ENCODE assay signal across 8 cellular contexts in the genomic region with DNA sequence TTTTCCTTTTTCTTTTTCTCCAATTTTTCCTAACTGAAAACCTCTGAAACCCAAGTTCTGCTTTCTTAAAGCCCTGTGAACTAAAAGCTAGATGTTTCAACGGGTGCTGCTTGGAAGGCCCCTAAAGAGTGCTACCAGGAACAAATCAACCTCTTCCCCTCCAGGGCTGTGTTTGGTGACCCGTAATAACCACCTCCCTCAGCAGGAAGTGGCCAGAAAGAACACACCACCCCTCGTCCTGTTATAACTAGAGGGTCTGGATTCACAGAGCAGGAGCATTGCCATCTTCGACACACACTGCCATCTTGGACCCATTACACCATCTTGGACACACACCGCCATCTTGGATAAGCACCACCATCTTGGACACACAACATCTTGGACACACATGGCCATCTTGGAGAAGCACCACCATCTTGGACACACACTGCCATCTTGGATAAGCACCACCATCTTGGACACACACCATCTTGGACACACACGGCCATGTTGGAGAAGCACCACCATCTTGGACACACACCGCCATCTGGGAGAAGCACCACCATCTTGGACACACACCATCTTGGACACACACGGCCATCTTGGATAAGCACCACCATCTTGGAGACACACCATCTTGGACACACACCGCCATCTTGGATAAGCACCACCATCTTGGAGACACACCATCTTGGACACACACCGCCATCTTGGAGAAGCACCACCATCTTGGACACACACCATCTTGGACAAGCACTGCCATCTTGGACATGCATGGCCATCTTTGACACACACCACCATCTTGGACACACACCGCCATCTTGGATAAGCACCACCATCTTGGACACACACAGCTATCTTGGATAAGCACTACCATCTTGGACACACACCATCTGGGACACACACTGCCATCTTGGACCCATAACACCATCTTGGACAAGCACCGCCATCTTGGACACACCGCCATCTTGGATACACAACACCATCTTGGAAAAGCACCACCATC. TPM values are rescaled to one million over a fixed set of nuclear protein-coding genes. Genes with fewer than 3 reads are reported as not detected.
DNase-seq lines count a peak whose midpoint lies in the region; ATAC-seq, FAIRE-seq and TF ChIP-seq lines count a peak whose summit lies in the region.
"Not testable (repeated sequence)": the region's sequence is repeated elsewhere in the genome, so short reads cannot be mapped to it uniquely, and the experiment has no call there.

No MANE protein-coding gene starts in this region.

- H3K27me3 Mint-ChIP-seq in activated CD4-positive, alpha-beta memory T cell treated with anti-CD3 and anti-CD28 coated beads, Interleukin-2, amount 10 ng/mL, durations not matched to agents 7 days and 5 days; astrocyte (ENCODE audit: low read depth, unreplicated experiment); type B pancreatic cell: not testable (repeated sequence)

- intact Hi-C loops in left ventricle myocardium superior (cut with micrococcal nuclease): not testable (repeated sequence)

- ATAC-seq in DND-41 (ENCODE audit: insufficient read depth, low read depth) (0 out of 3 replicates have a peak, but pooled peaks have one; percentile 36), GM21825 (IDR thresholded peaks at IDR 0.05; ENCODE audit: unreplicated experiment) (peak; percentile 36)
- ATAC-seq in left ventricle myocardium superior: not testable (repeated sequence)

- H3K27ac ChIP-seq in DND-41 (ENCODE audit: low read length); Karpas-422 (ENCODE audit: low read length); astrocyte (ENCODE audit: low read depth, low read length): not testable (repeated sequence)
- H3K27ac ChIP-seq in neutrophil: peak overlapping the region; percentile 56

- FAIRE-seq in astrocyte (lab: Jason Lieb, UNC): peak; percentile 56

- peaks cover 18% of the 10 kb centered on the region for H3K4me1 ChIP-seq in DND-41 (ENCODE audit: insufficient read depth, low read length)
- peaks cover 12% of the 10 kb centered on the region for H3K4me1 ChIP-seq in Karpas-422 (ENCODE audit: low read length)
- not testable (repeated sequence) for H3K4me1 ChIP-seq in astrocyte (ENCODE audit: insufficient read depth, low read length)
- H3K4me1 ChIP-seq in neutrophil (ENCODE audit: control insufficient read depth in 1 of 2, insufficient read depth in 1 of 2, low read depth in 1 of 2, low read length in 1 of 2): peaks cover 7 to 14% of the 10 kb centered on the region in 2 experiments

- not testable (repeated sequence) for H3K4me2 ChIP-seq in DND-41 (ENCODE audit: insufficient read depth, low read length); Karpas-422 (ENCODE audit: low read depth, low read length, poor library complexity, severe bottlenecking); astrocyte (ENCODE audit: low read length)

- H3K79me2 ChIP-seq in DND-41 (ENCODE audit: insufficient read depth, low read length) (peaks cover 89% of the 10 kb centered on the region), Karpas-422 (ENCODE audit: low read length) (peaks cover 95% of the 10 kb centered on the region), astrocyte (ENCODE audit: insufficient read depth, low read length) (peaks cover 80% of the 10 kb centered on the region)

- not testable (repeated sequence) for H3K27ac Mint-ChIP-seq in activated CD4-positive, alpha-beta memory T cell treated with anti-CD3 and anti-CD28 coated beads, Interleukin-2, amount 10 ng/mL, durations not matched to agents 7 days and 5 days; astrocyte (ENCODE audit: unreplicated experiment); type B pancreatic cell

- peaks cover 51% of the 10 kb centered on the region for H3K9me3 Mint-ChIP-seq in activated CD4-positive, alpha-beta memory T cell treated with anti-CD3 and anti-CD28 coated beads, Interleukin-2, amount 10 ng/mL, durations not matched to agents 7 days and 5 days
- H3K9me3 Mint-ChIP-seq in astrocyte (ENCODE audit: unreplicated experiment) (peaks cover 29% of the 10 kb centered on the region), type B pancreatic cell (peaks cover 23% of the 10 kb centered on the region)

- H3K27me3 ChIP-seq in DND-41 (ENCODE audit: insufficient read depth, low read length, poor library complexity); Karpas-422 (ENCODE audit: low read length); astrocyte (ENCODE audit: insufficient read depth, low read length); neutrophil: not testable (repeated sequence)

- H3K4me3 ChIP-seq in DND-41 (ENCODE audit: low read depth in 1 of 2, low read length in 2 of 2); Karpas-422 (ENCODE audit: low read length); astrocyte (ENCODE audit: insufficient read depth, low read depth, low read length); neutrophil (ENCODE audit: low read depth in 1 of 2, low read length in 1 of 2): not testable (repeated sequence)

- POLR2A ChIA-PET in activated CD4-positive, alpha-beta memory T cell treated with anti-CD3 and anti-CD28 coated beads, Interleukin-2, amount 10 ng/mL, durations not matched to agents 7 days and 5 days (lab: Charles Lee): not testable (repeated sequence)

- DNase-seq in DND-41: peak; percentile 9
- peak; percentile 56 for DNase-seq in Karpas-422
- peak; percentile 20 for DNase-seq in activated CD4-positive, alpha-beta memory T cell treated with anti-CD3 and anti-CD28 coated beads, Interleukin-2, amount 10 ng/mL, durations not matched to agents 7 days and 5 days
- DNase-seq in astrocyte (ENCODE audit: low read depth): not testable (repeated sequence)
- DNase-seq in left ventricle myocardium superior: peak; percentile 3
- peak; percentile 39 for DNase-seq in type B pancreatic cell (ENCODE audit: extremely low spot score, unreplicated experiment)

- peaks cover 14% of the 10 kb centered on the region for H3K9me3 ChIP-seq in DND-41 (ENCODE audit: insufficient read depth, low read length, severe bottlenecking)
- H3K9me3 ChIP-seq in Karpas-422 (ENCODE audit: low read length); astrocyte (ENCODE audit: insufficient read depth, low read depth, low read length); neutrophil: not testable (repeated sequence)

- not testable (repeated sequence) for H3K4me3 Mint-ChIP-seq in activated CD4-positive, alpha-beta memory T cell treated with anti-CD3 and anti-CD28 coated beads, Interleukin-2, amount 10 ng/mL, durations not matched to agents 7 days and 5 days; astrocyte (ENCODE audit: unreplicated experiment); type B pancreatic cell

- H3K9me2 ChIP-seq in Karpas-422 (replicated peaks; ENCODE audit: insufficient read depth, low read length): not testable (repeated sequence)

- not testable (repeated sequence) for H2AFZ ChIP-seq in DND-41 (ENCODE audit: low read depth, low read length); Karpas-422 (ENCODE audit: low read length); astrocyte (ENCODE audit: low read depth, low read length)

- peaks cover 75% of the 10 kb centered on the region for H3K36me3 Mint-ChIP-seq in activated CD4-positive, alpha-beta memory T cell treated with anti-CD3 and anti-CD28 coated beads, Interleukin-2, amount 10 ng/mL, durations not matched to agents 7 days and 5 days (ENCODE audit: low read depth)
- H3K36me3 Mint-ChIP-seq in astrocyte (ENCODE audit: low read depth, unreplicated experiment) (peaks cover 29% of the 10 kb centered on the region), type B pancreatic cell (peaks cover 59% of the 10 kb centered on the region)

- CTCF ChIA-PET in activated CD4-positive, alpha-beta memory T cell treated with anti-CD3 and anti-CD28 coated beads, Interleukin-2, amount 10 ng/mL, durations not matched to agents 7 days and 5 days (lab: Charles Lee): not testable (repeated sequence)

- H3K9ac ChIP-seq in DND-41 (ENCODE audit: low read depth, low read length); Karpas-422 (ENCODE audit: low read length); astrocyte (ENCODE audit: low read length): not testable (repeated sequence)

- TF ChIP-seq CTCF in DND-41 (IDR thresholded peaks at IDR 0.05; ENCODE audit: borderline replicate concordance, extremely low read depth, low read length, poor library complexity, severe bottlenecking); astrocyte (IDR thresholded peaks at IDR 0.05; ENCODE audit: insufficient read depth, low read depth, low read length); neutrophil (IDR thresholded peaks at IDR 0.05); type B pancreatic cell (conservative IDR thresholded peaks at IDR 0.05): not testable (repeated sequence)

- peaks cover 26% of the 10 kb centered on the region for H3K4me1 Mint-ChIP-seq in activated CD4-positive, alpha-beta memory T cell treated with anti-CD3 and anti-CD28 coated beads, Interleukin-2, amount 10 ng/mL, durations not matched to agents 7 days and 5 days
- not testable (repeated sequence) for H3K4me1 Mint-ChIP-seq in astrocyte (ENCODE audit: low read depth, unreplicated experiment); type B pancreatic cell (ENCODE audit: unreplicated experiment)

- peaks cover 12% of the 10 kb centered on the region for H4K20me1 ChIP-seq in DND-41 (ENCODE audit: insufficient read depth, low read length)
- H4K20me1 ChIP-seq in Karpas-422 (ENCODE audit: insufficient read depth, low read depth, low read length): not testable (repeated sequence)
- H4K20me1 ChIP-seq in astrocyte (ENCODE audit: insufficient read depth, low read length): peaks cover 49% of the 10 kb centered on the region

- peaks cover 45% of the 10 kb centered on the region for H3K36me3 ChIP-seq in DND-41 (ENCODE audit: insufficient read depth, low read length)
- peaks cover 61% of the 10 kb centered on the region for H3K36me3 ChIP-seq in Karpas-422 (ENCODE audit: insufficient read depth, low read length)
- not testable (repeated sequence) for H3K36me3 ChIP-seq in astrocyte (ENCODE audit: insufficient read depth, low read length); neutrophil

RNA-seq across cellular contexts. Expression of a gene that starts 5.4 kb away (rescaled TPM):
- total RNA-seq in Karpas-422 (2014; rRNA removed; shearing (Covaris generic); ENCODE audit: low replicate concordance): 18.4 and 51.0 TPM in 2 replicates
- total RNA-seq in activated CD4-positive, alpha-beta memory T cell treated with anti-CD3 and anti-CD28 coated beads, Interleukin-2, amount 10 ng/mL, durations not matched to agents 7 days and 5 days: 10 to 100 TPM; 62.2 to 63.3 TPM
- total RNA-seq in astrocyte (22.1 and 26.5 TPM in 2 replicates), left ventricle myocardium superior (34.3 TPM), type B pancreatic cell (ENCODE audit: low replicate concordance) (20.2 and 31.5 TPM in 2 replicates)

RNA-seq across cellular contexts. Expression of a gene that starts 55.4 kb away (rescaled TPM):
- total RNA-seq in Karpas-422 (2014; rRNA removed; shearing (Covaris generic); ENCODE audit: low replicate concordance): 209 and 367 TPM in 2 replicates
- 100 to 1,000 TPM; 249 to 255 TPM for total RNA-seq in activated CD4-positive, alpha-beta memory T cell treated with anti-CD3 and anti-CD28 coated beads, Interleukin-2, amount 10 ng/mL, durations not matched to agents 7 days and 5 days
- total RNA-seq in astrocyte (290 and 345 TPM in 2 replicates), left ventricle myocardium superior (172 TPM), type B pancreatic cell (ENCODE audit: low replicate concordance) (489 and 568 TPM in 2 replicates)
